11 cellular contexts compared by ENCODE assay signal in the genomic region with DNA sequence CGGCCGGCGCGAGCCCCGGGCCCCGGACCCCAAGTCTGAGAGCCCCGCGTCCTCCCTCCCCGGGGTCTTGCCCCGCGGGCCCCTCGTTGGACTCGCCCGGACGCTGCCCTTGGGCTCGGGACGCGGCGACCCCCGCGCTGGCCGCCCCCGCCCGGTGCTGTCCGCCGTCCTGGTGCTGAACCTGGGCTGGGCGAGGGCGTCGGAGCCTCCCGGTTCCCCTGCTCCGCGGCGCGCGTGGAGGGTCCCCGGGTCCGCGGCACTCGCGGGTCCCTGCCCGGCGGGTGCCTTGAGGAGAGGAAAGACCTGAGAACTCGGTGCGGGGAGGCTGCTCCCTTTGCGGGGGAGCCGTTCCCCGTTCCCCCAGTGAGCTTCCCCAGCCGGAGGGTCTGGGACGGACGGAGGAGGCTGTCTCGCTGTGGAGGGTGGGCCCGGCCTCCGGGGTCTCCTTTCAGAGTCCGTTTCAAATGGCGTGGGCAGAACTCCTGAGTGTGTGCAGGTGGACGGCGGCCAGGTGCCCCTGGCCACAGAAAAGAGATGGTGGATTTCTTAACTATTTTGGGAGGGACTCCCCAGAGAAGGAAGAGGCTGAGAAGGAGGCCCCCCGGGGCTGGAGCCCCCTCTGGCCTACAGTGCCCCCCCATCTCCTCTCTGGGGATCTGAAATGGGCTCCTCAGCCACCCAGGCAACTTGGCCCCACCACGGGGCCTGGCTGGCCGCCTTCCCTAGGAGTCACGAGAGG. TPM values are rescaled to one million over a fixed set of nuclear protein-coding genes. Genes with fewer than 3 reads are reported as not detected.
DNase-seq lines count a peak whose midpoint lies in the region; ATAC-seq lines count a peak whose summit lies in the region.
"Had no signal": no experiment of that assay in that cellular context is flagged by ENCODE, and none has a peak within 500 bp of the region (broad histone marks: within the 10 kb centered on the region; RNA-seq: fewer than 3 reads in every experiment).

No MANE protein-coding gene starts in this region.

- H4K20me1 ChIP-seq in Karpas-422 (ENCODE audit: insufficient read depth, low read depth, low read length), result no peaks in the 10 kb centered on the region

- no peaks in the 10 kb centered on the region for H3K9me3 ChIP-seq in Karpas-422 (ENCODE audit: low read length)

- no peaks in the 10 kb centered on the region for H3K36me3 ChIP-seq in Karpas-422 (ENCODE audit: insufficient read depth, low read length)

- H3K9me2 ChIP-seq in Karpas-422 (replicated peaks; ENCODE audit: insufficient read depth, low read length), result no peaks in the 10 kb centered on the region

- H3K4me2 ChIP-seq in Karpas-422 (ENCODE audit: low read depth, low read length, poor library complexity, severe bottlenecking), result no peak overlapping the region

- no peaks in the 10 kb centered on the region for H3K9me3 Mint-ChIP-seq in activated CD8-positive, alpha-beta T cell treated with anti-CD3 and anti-CD28 coated beads, Interleukin-2, amount 10 ng/mL, durations not matched to agents 7 days and 5 days (ENCODE audit: insufficient read depth)

- no peak overlapping the region for H3K4me3 Mint-ChIP-seq in activated CD8-positive, alpha-beta T cell treated with anti-CD3 and anti-CD28 coated beads, Interleukin-2, amount 10 ng/mL, durations not matched to agents 7 days and 5 days

- no peak overlapping the region for H2AFZ ChIP-seq in Karpas-422 (ENCODE audit: low read length)

- H3K4me1 Mint-ChIP-seq in activated CD8-positive, alpha-beta T cell treated with anti-CD3 and anti-CD28 coated beads, Interleukin-2, amount 10 ng/mL, durations not matched to agents 7 days and 5 days (ENCODE audit: low read depth), result peaks cover 3% of the 10 kb centered on the region

- peaks cover 44% of the 10 kb centered on the region for H3K27me3 Mint-ChIP-seq in activated CD8-positive, alpha-beta T cell treated with anti-CD3 and anti-CD28 coated beads, Interleukin-2, amount 10 ng/mL, durations not matched to agents 7 days and 5 days (ENCODE audit: low read depth)

- peak overlapping the region; percentile 17 for H3K4me3 ChIP-seq in iPS-11a (ENCODE audit: low read depth, low read length)
- H3K4me3 ChIP-seq in Karpas-422 (ENCODE audit: low read length), result no peak overlapping the region

- H3K27ac ChIP-seq in Karpas-422 (ENCODE audit: low read length), result no peak overlapping the region

- peak; percentile 34 for ATAC-seq in activated CD8-positive, alpha-beta T cell treated with anti-CD3 and anti-CD28 coated beads, Interleukin-2, amount 10 ng/mL, durations not matched to agents 7 days and 5 days
- ATAC-seq in HG03025 (IDR thresholded peaks at IDR 0.05; ENCODE audit: low FRiP score, unreplicated experiment), result no peak
- no peak for ATAC-seq in GM19351 (IDR thresholded peaks at IDR 0.05; ENCODE audit: unreplicated experiment)

- H3K36me3 Mint-ChIP-seq in activated CD8-positive, alpha-beta T cell treated with anti-CD3 and anti-CD28 coated beads, Interleukin-2, amount 10 ng/mL, durations not matched to agents 7 days and 5 days (ENCODE audit: low read depth), result no peaks in the 10 kb centered on the region

- no peak overlapping the region for H3K9ac ChIP-seq in Karpas-422 (ENCODE audit: low read length)

- DNase-seq in NCI-H2227 treated with DMSO at 0.1 percent for 48 hours (lab: John Stamatoyannopoulos, UW) (peak; percentile 5), NCI-H2227 (lab: John Stamatoyannopoulos, UW; ENCODE audit: unreplicated experiment) (no peak), retina (peak; percentile 59), Karpas-422 (no peak)
- no peak for DNase-seq in activated CD8-positive, alpha-beta T cell treated with anti-CD3 and anti-CD28 coated beads, Interleukin-2, amount 10 ng/mL, durations not matched to agents 7 days and 5 days
- DNase-seq: NCI-H2081 treated with DMSO at 0.1 percent for 48 hours had no signal

- CTCF ChIA-PET in activated CD8-positive, alpha-beta T cell treated with anti-CD3 and anti-CD28 coated beads, Interleukin-2, amount 10 ng/mL, durations not matched to agents 7 days and 5 days (lab: Charles Lee), result no interaction called here

- H3K79me2 ChIP-seq in Karpas-422 (ENCODE audit: low read length), result no peaks in the 10 kb centered on the region

- H3K27me3 ChIP-seq in Karpas-422 (ENCODE audit: low read length), result no peaks in the 10 kb centered on the region

- peaks cover 7% of the 10 kb centered on the region for H3K4me1 ChIP-seq in Karpas-422 (ENCODE audit: low read length)

- POLR2A ChIA-PET in activated CD8-positive, alpha-beta T cell treated with anti-CD3 and anti-CD28 coated beads, Interleukin-2, amount 10 ng/mL, durations not matched to agents 7 days and 5 days (lab: Charles Lee), result no interaction called here

- H3K27ac Mint-ChIP-seq in activated CD8-positive, alpha-beta T cell treated with anti-CD3 and anti-CD28 coated beads, Interleukin-2, amount 10 ng/mL, durations not matched to agents 7 days and 5 days, result no peak overlapping the region

RNA-seq across cellular contexts. Expression of gene GABRD, which starts 0.6 kb away (rescaled TPM):
- not detected for total RNA-seq in activated CD8-positive, alpha-beta T cell treated with anti-CD3 and anti-CD28 coated beads, Interleukin-2, amount 10 ng/mL, durations not matched to agents 7 days and 5 days
- total RNA-seq in Karpas-422 (2014; rRNA removed; shearing (Covaris generic); ENCODE audit: low replicate concordance), result not detected in 2 replicates
- total RNA-seq: bronchial epithelial cell had no signal

RNA-seq across cellular contexts. Expression of gene CFAP74, which starts 16.2 kb away (rescaled TPM):
- not detected for total RNA-seq in activated CD8-positive, alpha-beta T cell treated with anti-CD3 and anti-CD28 coated beads, Interleukin-2, amount 10 ng/mL, durations not matched to agents 7 days and 5 days
- total RNA-seq in Karpas-422 (2014; rRNA removed; shearing (Covaris generic); ENCODE audit: low replicate concordance), result not detected in 2 replicates
- total RNA-seq: bronchial epithelial cell, SK-MEL-5 had no signal

RNA-seq across cellular contexts. Expression of gene PRKCZ, which starts 30.5 kb away (rescaled TPM):
- total RNA-seq in activated CD8-positive, alpha-beta T cell treated with anti-CD3 and anti-CD28 coated beads, Interleukin-2, amount 10 ng/mL, durations not matched to agents 7 days and 5 days, result 10 to 100 TPM; 11.4 to 12.9 TPM
- not detected in 2 replicates for total RNA-seq in Karpas-422 (2014; rRNA removed; shearing (Covaris generic); ENCODE audit: low replicate concordance)

Comparison
In these comparisons a context has a peak if more than half of its experiments do, and no peak if none do; other contexts are left out.
1. DNase-seq: peak in NCI-H2227 treated with DMSO at 0.1 percent for 48 hours (single experiment) and retina (single experiment); none in NCI-H2227 (single experiment), activated CD8-positive, alpha-beta T cell treated with anti-CD3 and anti-CD28 coated beads, Interleukin-2, amount 10 ng/mL, durations not matched to agents 7 days and 5 days (single experiment) and Karpas-422 (single experiment).
2. RNA of gene PRKCZ, which starts 30.5 kb away (total RNA-seq): 11.4 to 12.9 TPM in activated CD8-positive, alpha-beta T cell treated with anti-CD3 and anti-CD28 coated beads, Interleukin-2, amount 10 ng/mL, durations not matched to agents 7 days and 5 days; not detected in Karpas-422; every median in the first group is over 10 times any median in the second.